ENCODE assay signal across 12 cellular contexts in genomic region chr11:78190374-78190773, GRCh38. TPM values are rescaled to one million over a fixed set of nuclear protein-coding genes. Genes with fewer than 3 reads are reported as not detected.
A peak's percentile ranks its signal among the peaks of the same experiment; 100 is the strongest.
DNase-seq lines count a peak whose midpoint lies in the region; ATAC-seq and TF ChIP-seq lines count a peak whose summit lies in the region.
"Had no signal": no experiment of that assay in that cellular context is flagged by ENCODE, and none has a peak within 500 bp of the region (broad histone marks: within the 10 kb centered on the region; RNA-seq: fewer than 3 reads in every experiment).

No MANE protein-coding gene starts in this region.

- H3K4me3 Mint-ChIP-seq in CD4-positive, alpha-beta T cell: peak overlapping the region; percentile 99
- H3K4me3 Mint-ChIP-seq in dendritic cell treated with granulocyte-macrophage colony-stimulating factor and Interleukin-4, amounts not matched to agents 40 ng/mL and 50 ng/mL, for 4 days: no peak overlapping the region

- no peak overlapping the region for H2AFZ ChIP-seq in KMS-11 (ENCODE audit: low read depth)
- H2AFZ ChIP-seq in trophoblast cell (ENCODE audit: insufficient read depth, low read length, poor library complexity): no peak overlapping the region

- peaks cover 21% of the 10 kb centered on the region for H3K79me1 ChIP-seq in trophoblast cell (ENCODE audit: low read length)
- H3K79me1 ChIP-seq in mesendoderm (ENCODE audit: low read length): no peaks in the 10 kb centered on the region

- H3K36me3 Mint-ChIP-seq in CD4-positive, alpha-beta T cell (ENCODE audit: low read depth): peaks cover 29% of the 10 kb centered on the region
- peaks cover 26% of the 10 kb centered on the region for H3K36me3 Mint-ChIP-seq in dendritic cell treated with granulocyte-macrophage colony-stimulating factor and Interleukin-4, amounts not matched to agents 40 ng/mL and 50 ng/mL, for 4 days (ENCODE audit: low read depth)

- H3K4me1 ChIP-seq in KMS-11 (ENCODE audit: low read depth, poor library complexity, severe bottlenecking): peaks cover 19% of the 10 kb centered on the region
- H3K4me1 ChIP-seq in trophoblast cell (ENCODE audit: control insufficient read depth in 1 of 2, insufficient read depth in 2 of 2, low read length in 2 of 2): peaks cover 35 to 48% of the 10 kb centered on the region in 2 experiments
- H3K4me1 ChIP-seq in mesendoderm (ENCODE audit: control insufficient read depth, low read depth, low read length): peaks cover 5% of the 10 kb centered on the region

- no peak for DNase-seq in CD4-positive, alpha-beta T cell
- DNase-seq in trophoblast cell (no peak), foreskin melanocyte (no peak), MV-4-11 (lab: John Stamatoyannopoulos, UW) (no peak), NCI-H128 (lab: John Stamatoyannopoulos, UW; ENCODE audit: unreplicated experiment) (no peak), mesendoderm (no peak)
- DNase-seq: activated gamma-delta T cell, NCI-H1417, T-helper 9 cell, upper lobe of left lung had no signal

- no peaks in the 10 kb centered on the region for H4K20me1 ChIP-seq in KMS-11 (ENCODE audit: insufficient read depth)

- H2AK5ac ChIP-seq in trophoblast cell (ENCODE audit: low read length) (peak overlapping the region; percentile 54), mesendoderm (ENCODE audit: low read length) (no peak overlapping the region)

- H3K27ac Mint-ChIP-seq in CD4-positive, alpha-beta T cell: peak overlapping the region; percentile 99
- H3K27ac Mint-ChIP-seq in dendritic cell treated with granulocyte-macrophage colony-stimulating factor and Interleukin-4, amounts not matched to agents 40 ng/mL and 50 ng/mL, for 4 days: peak overlapping the region; percentile 93

- H4K12ac ChIP-seq in trophoblast cell (ENCODE audit: low read depth, low read length): no peak overlapping the region

- H3K18ac ChIP-seq in trophoblast cell (ENCODE audit: low read length) (peak overlapping the region; percentile 57), mesendoderm (ENCODE audit: low read length) (no peak overlapping the region)

- intact Hi-C loops in CD4-positive, alpha-beta T cell (cut with DNase I, micrococcal nuclease): loop anchor here in 1 of 2 experiments (5.0 kb wide), 1 partner anchor 108 kb away; no protein-coding TSS in a partner anchor
- intact Hi-C loops in dendritic cell treated with granulocyte-macrophage colony-stimulating factor and Interleukin-4, amounts not matched to agents 40 ng/mL and 50 ng/mL, for 4 days (cut with micrococcal nuclease): no loop called here

- no peak overlapping the region for H2BK5ac ChIP-seq in trophoblast cell (ENCODE audit: low read depth, low read length, poor library complexity)
- H2BK5ac ChIP-seq in mesendoderm (ENCODE audit: low read length): no peak overlapping the region

- peaks cover 73% of the 10 kb centered on the region for H3K4me1 Mint-ChIP-seq in CD4-positive, alpha-beta T cell (ENCODE audit: low read depth)
- H3K4me1 Mint-ChIP-seq in dendritic cell treated with granulocyte-macrophage colony-stimulating factor and Interleukin-4, amounts not matched to agents 40 ng/mL and 50 ng/mL, for 4 days (ENCODE audit: low read depth): peaks cover 68% of the 10 kb centered on the region

- H3K4me2 ChIP-seq in KMS-11 (peak overlapping the region; percentile 83; the same call in 1 of the 2 replicates), trophoblast cell (ENCODE audit: low read length) (peak overlapping the region; percentile 78), mesendoderm (ENCODE audit: low read length) (no peak overlapping the region)

- peak overlapping the region; percentile 39 for H3K14ac ChIP-seq in trophoblast cell (ENCODE audit: low read length)

- no peak overlapping the region for H3K9ac ChIP-seq in KMS-11
- no peak overlapping the region for H3K9ac ChIP-seq in trophoblast cell (ENCODE audit: low read length)
- H3K9ac ChIP-seq in mesendoderm (ENCODE audit: low read length): no peak overlapping the region

- H3K27me3 ChIP-seq in CD4-positive, alpha-beta T cell (ENCODE audit: control insufficient read depth, insufficient read depth, low read length): no peaks in the 10 kb centered on the region
- H3K27me3 ChIP-seq in KMS-11 (ENCODE audit: insufficient read depth, low read depth): no peaks in the 10 kb centered on the region
- H3K27me3 ChIP-seq in trophoblast cell (ENCODE audit: insufficient read depth, low read length): no peaks in the 10 kb centered on the region
- H3K27me3 ChIP-seq in mesendoderm (ENCODE audit: insufficient read depth, low read length, poor library complexity): no peaks in the 10 kb centered on the region
- H3K27me3 ChIP-seq: upper lobe of left lung had no signal

- ATAC-seq in CD4-positive, alpha-beta T cell (ENCODE audit: poor library complexity): no peak

- H4K8ac ChIP-seq in trophoblast cell (ENCODE audit: low read depth, low read length) (peak overlapping the region; percentile 32), mesendoderm (ENCODE audit: low read depth, low read length) (no peak overlapping the region)

- no peak overlapping the region for H3K23ac ChIP-seq in trophoblast cell (ENCODE audit: low read length)
- H3K23ac ChIP-seq in mesendoderm (ENCODE audit: low read length): no peak overlapping the region

- H2BK12ac ChIP-seq in trophoblast cell (ENCODE audit: low read length): no peak overlapping the region

- no CpG with 5 or more reads among the region's 3 CpGs for WGBS in trophoblast cell (ENCODE audit: extremely low coverage, insufficient coverage, insufficient read length)
- no CpG with 5 or more reads among the region's 3 CpGs for WGBS in mesendoderm (ENCODE audit: extremely low coverage, insufficient coverage, low lambda C conversion rate)

- H3K27ac ChIP-seq in CD4-positive, alpha-beta T cell (ENCODE audit: low read depth, low read length): no peak overlapping the region
- H3K27ac ChIP-seq in KMS-11 (no peak overlapping the region), trophoblast cell (ENCODE audit: low read depth, low read length) (no peak overlapping the region), mesendoderm (ENCODE audit: low read depth, low read length) (no peak overlapping the region)

- H3K9me3 Mint-ChIP-seq in CD4-positive, alpha-beta T cell: no peaks in the 10 kb centered on the region
- H3K9me3 Mint-ChIP-seq in dendritic cell treated with granulocyte-macrophage colony-stimulating factor and Interleukin-4, amounts not matched to agents 40 ng/mL and 50 ng/mL, for 4 days: no peaks in the 10 kb centered on the region

- no peaks in the 10 kb centered on the region for H3K27me3 Mint-ChIP-seq in CD4-positive, alpha-beta T cell
- H3K27me3 Mint-ChIP-seq in dendritic cell treated with granulocyte-macrophage colony-stimulating factor and Interleukin-4, amounts not matched to agents 40 ng/mL and 50 ng/mL, for 4 days: peaks cover 3% of the 10 kb centered on the region

- H3K4ac ChIP-seq in trophoblast cell (ENCODE audit: low read depth, low read length) (no peak overlapping the region), mesendoderm (ENCODE audit: low read depth, low read length) (no peak overlapping the region)

- no peak overlapping the region for H3K56ac ChIP-seq in mesendoderm (ENCODE audit: low read length)

- H3K79me2 ChIP-seq in KMS-11 (ENCODE audit: insufficient read depth, low read depth) (no peaks in the 10 kb centered on the region), trophoblast cell (ENCODE audit: control insufficient read depth, insufficient read depth, low read length, poor library complexity) (peaks cover 24% of the 10 kb centered on the region), mesendoderm (ENCODE audit: control insufficient read depth, insufficient read depth, low read length) (no peaks in the 10 kb centered on the region)

- H2BK120ac ChIP-seq in trophoblast cell (ENCODE audit: insufficient read depth, low read length, poor library complexity): peak overlapping the region; percentile 10
- H2BK120ac ChIP-seq in mesendoderm (ENCODE audit: low read depth, low read length): no peak overlapping the region

- no peak overlapping the region for H2BK15ac ChIP-seq in mesendoderm (replicated peaks; ENCODE audit: low read depth)

- no peak overlapping the region for H4K5ac ChIP-seq in mesendoderm (ENCODE audit: low read length)

- no peak for TF ChIP-seq CTCF in CD4-positive, alpha-beta T cell (IDR thresholded peaks at IDR 0.05)
- no peak for TF ChIP-seq CTCF in KMS-11 (conservative IDR thresholded peaks at IDR 0.05; ENCODE audit: low read depth, low read length)

- H3K36me3 ChIP-seq in KMS-11 (ENCODE audit: insufficient read depth): no peaks in the 10 kb centered on the region
- peaks cover 12 to 14% of the 10 kb centered on the region in 2 experiments for H3K36me3 ChIP-seq in trophoblast cell (ENCODE audit: control insufficient read depth in 1 of 2, insufficient read depth in 2 of 2, low read length in 2 of 2)
- H3K36me3 ChIP-seq in mesendoderm (ENCODE audit: control insufficient read depth, insufficient read depth, low read length): no peaks in the 10 kb centered on the region
- H3K36me3 ChIP-seq: upper lobe of left lung had no signal

- POLR2A ChIA-PET in CD4-positive, alpha-beta T cell (lab: Charles Lee): interaction anchor here (2.8 to 4.2 kb wide), 3 partner anchors 11 to 384 kb away, joined by 9 to 51 read pairs (median 32); partner anchors contain the start of genes ALG8 and NARS2

- H3K9me3 ChIP-seq in CD4-positive, alpha-beta T cell (ENCODE audit: control insufficient read depth, low read length): no peaks in the 10 kb centered on the region
- H3K9me3 ChIP-seq in trophoblast cell (ENCODE audit: insufficient read depth, low read depth, low read length): no peaks in the 10 kb centered on the region
- H3K9me3 ChIP-seq: upper lobe of left lung had no signal

- CTCF ChIA-PET in CD4-positive, alpha-beta T cell (lab: Charles Lee): interaction anchor here (1.7 kb wide), 1 partner anchor 11 kb away, joined by 5 read pairs; no protein-coding TSS in a partner anchor

- no peak overlapping the region for H3K4me3 ChIP-seq in KMS-11 (IDR thresholded peaks at IDR 0.05; ENCODE audit: insufficient read depth, low read depth, low read length)
- no peak overlapping the region for H3K4me3 ChIP-seq in trophoblast cell (ENCODE audit: low read depth, low read length)
- H3K4me3 ChIP-seq in mesendoderm (ENCODE audit: low read length): no peak overlapping the region

- H4K91ac ChIP-seq in trophoblast cell (ENCODE audit: low read depth, low read length): no peak overlapping the region

RNA-seq across cellular contexts. Expression of gene USP35, which starts 1.7 kb away (rescaled TPM):
- 10 to 100 TPM; 29.2 to 33.1 TPM for total RNA-seq in CD4-positive, alpha-beta T cell
- 19.3 and 20.2 TPM in 2 replicates for polyA plus RNA-seq in trophoblast cell (2013)
- 1.7 TPM for polyA plus RNA-seq in mesendoderm (2013, experiment 1 of 2)
- 1.6 TPM for polyA plus RNA-seq in mesendoderm (2013, experiment 2 of 2)

RNA-seq across cellular contexts. Expression of gene KCTD21, which starts 1.9 kb away (rescaled TPM):
- total RNA-seq in CD4-positive, alpha-beta T cell: 1 to 10 TPM; 3.5 to 6.5 TPM
- 14.9 and 15.5 TPM in 2 replicates for polyA plus RNA-seq in trophoblast cell (2013)
- 0.97 TPM for polyA plus RNA-seq in mesendoderm (2013, experiment 1 of 2)
- polyA plus RNA-seq in mesendoderm (2013, experiment 2 of 2): 1.0 TPM

RNA-seq across cellular contexts. Expression of gene ALG8, which starts 50.9 kb away (rescaled TPM):
- 10 to 100 TPM; 14.4 to 14.9 TPM for total RNA-seq in CD4-positive, alpha-beta T cell
- 76.1 and 82.0 TPM in 2 replicates for polyA plus RNA-seq in trophoblast cell (2013)
- polyA plus RNA-seq in mesendoderm (2013, experiment 1 of 2): 90.9 TPM
- 84.1 TPM for polyA plus RNA-seq in mesendoderm (2013, experiment 2 of 2)
